7 cellular contexts compared by ENCODE assay signal in the genomic region with DNA sequence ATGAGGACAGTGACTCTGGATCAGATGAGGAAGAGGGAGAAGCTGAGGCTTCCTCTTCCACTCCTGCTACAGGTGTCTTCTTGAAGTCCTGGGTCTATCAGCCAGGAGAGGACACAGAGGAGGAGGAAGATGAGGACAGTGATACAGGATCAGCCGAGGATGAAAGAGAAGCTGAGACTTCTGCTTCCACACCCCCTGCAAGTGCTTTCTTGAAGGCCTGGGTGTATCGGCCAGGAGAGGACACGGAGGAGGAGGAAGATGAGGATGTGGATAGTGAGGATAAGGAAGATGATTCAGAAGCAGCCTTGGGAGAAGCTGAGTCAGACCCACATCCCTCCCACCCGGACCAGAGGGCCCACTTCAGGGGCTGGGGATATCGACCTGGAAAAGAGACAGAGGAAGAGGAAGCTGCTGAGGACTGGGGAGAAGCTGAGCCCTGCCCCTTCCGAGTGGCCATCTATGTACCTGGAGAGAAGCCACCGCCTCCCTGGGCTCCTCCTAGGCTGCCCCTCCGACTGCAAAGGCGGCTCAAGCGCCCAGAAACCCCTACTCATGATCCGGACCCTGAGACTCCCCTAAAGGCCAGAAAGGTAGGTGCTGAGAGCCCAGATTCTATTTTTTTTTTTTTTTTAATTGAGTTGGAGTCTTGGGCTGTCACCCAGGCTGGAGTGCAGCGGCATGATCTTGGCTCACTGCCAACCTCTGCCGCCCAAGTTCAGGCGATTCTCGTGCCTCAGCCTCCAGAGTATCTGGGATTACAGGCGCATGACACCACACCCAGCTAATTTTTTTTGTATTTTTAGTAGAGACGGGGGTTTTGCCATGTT. TPM values are rescaled to one million over a fixed set of nuclear protein-coding genes. Genes with fewer than 3 reads are reported as not detected.
DNase-seq lines count a peak whose midpoint lies in the region; ATAC-seq and TF ChIP-seq lines count a peak whose summit lies in the region.
"Had no signal": no experiment of that assay in that cellular context is flagged by ENCODE, and none has a peak within 500 bp of the region (broad histone marks: within the 10 kb centered on the region; RNA-seq: fewer than 3 reads in every experiment).

No MANE protein-coding gene starts in this region.

- in situ Hi-C loops in SK-MEL-5 (cut with HindIII; ENCODE audit: low pct_unique_long_range_greater_than_20kb, low sequenced_read_pairs) = no loop called here

- ATAC-seq in GM21360 (IDR thresholded peaks at IDR 0.05; ENCODE audit: unreplicated experiment) = peak; percentile 3
- no peak for ATAC-seq in GM21528 (IDR thresholded peaks at IDR 0.05; ENCODE audit: low FRiP score, unreplicated experiment)

- H3K27ac ChIP-seq in subcutaneous abdominal adipose tissue (ENCODE audit: low read depth, low read length) = peak overlapping the region; percentile 100

- peak overlapping the region; percentile 95 to 100 (median 97) for H3K9ac ChIP-seq in subcutaneous abdominal adipose tissue (ENCODE audit: low read length in 5 of 5)

- peaks cover 8 to 49% (median 34%) of the 10 kb centered on the region in 5 donors for H3K4me1 ChIP-seq in subcutaneous abdominal adipose tissue (ENCODE audit: control insufficient read depth in 5 of 5, insufficient read depth in 5 of 5, low read length in 5 of 5)

- no peaks in the 10 kb centered on the region for H3K9me3 ChIP-seq in subcutaneous abdominal adipose tissue (ENCODE audit: control insufficient read depth in 5 of 5, low read length in 5 of 5)

- DNase-seq in SK-MEL-5 (ENCODE audit: low read depth, low spot score) = peak; percentile 32
- peak; percentile 63 for DNase-seq in fibroblast of pulmonary artery (ENCODE audit: low read depth)
- DNase-seq in DMS79 (lab: John Stamatoyannopoulos, UW) = no peak

- H3K4me3 ChIP-seq in fibroblast of pulmonary artery (replicated peaks; ENCODE audit: low read depth, low read length) (peak overlapping the region; percentile 92), subcutaneous abdominal adipose tissue (ENCODE audit: low read depth in 1 of 5, low read length in 5 of 5) (peak overlapping the region; percentile 89 to 99 (median 91))

- no peak for TF ChIP-seq CTCF in fibroblast of pulmonary artery (IDR thresholded peaks at IDR 0.05; ENCODE audit: low read length, missing control alignments)

- peaks cover 0 to 5% (median 0%) of the 10 kb centered on the region in 5 donors for H3K27me3 ChIP-seq in subcutaneous abdominal adipose tissue (ENCODE audit: control insufficient read depth in 5 of 5, insufficient read depth in 4 of 5, low read length in 5 of 5)

- H3K36me3 ChIP-seq in subcutaneous abdominal adipose tissue (ENCODE audit: control insufficient read depth in 5 of 5, insufficient read depth in 5 of 5, low read length in 5 of 5) = peaks cover 0 to 55% (median 33%) of the 10 kb centered on the region in 5 donors

RNA-seq across cellular contexts. Expression of a gene that starts 2.3 kb away (rescaled TPM):
- total RNA-seq in SK-MEL-5 (2014; rRNA removed; shearing (Covaris generic)) = 26.3 and 30.2 TPM in 2 replicates
- polyA plus RNA-seq in SK-MEL-5 (2015; cell fraction: cytosol; rRNA removed) = 43.9 and 54.8 TPM in 2 replicates
- polyA plus RNA-seq in SK-MEL-5 (2015; cell fraction: nucleus; rRNA removed) = 35.8 and 38.4 TPM in 2 replicates

RNA-seq across cellular contexts. Expression of a gene that starts 6.1 kb away (rescaled TPM):
- 3.0 and 3.1 TPM in 2 replicates for total RNA-seq in SK-MEL-5 (2014; rRNA removed; shearing (Covaris generic))
- polyA plus RNA-seq in SK-MEL-5 (2015; cell fraction: cytosol; rRNA removed) = 8.3 and 11.2 TPM in 2 replicates
- 13.6 and 27.1 TPM in 2 replicates for polyA plus RNA-seq in SK-MEL-5 (2015; cell fraction: nucleus; rRNA removed)

RNA-seq across cellular contexts. Expression of a gene that starts 24.0 kb away (rescaled TPM):
- not detected in 2 replicates for total RNA-seq in SK-MEL-5 (2014; rRNA removed; shearing (Covaris generic))
- polyA plus RNA-seq in SK-MEL-5 (2015; cell fraction: cytosol; rRNA removed) = not detected in 2 replicates
- not detected in 2 replicates for polyA plus RNA-seq in SK-MEL-5 (2015; cell fraction: nucleus; rRNA removed)
- total RNA-seq: glomerular endothelial cell had no signal

RNA-seq across cellular contexts. Expression of a gene that starts 25.6 kb away (rescaled TPM):
- 164 and 168 TPM in 2 replicates for total RNA-seq in SK-MEL-5 (2014; rRNA removed; shearing (Covaris generic))
- polyA plus RNA-seq in SK-MEL-5 (2015; cell fraction: cytosol; rRNA removed) = 540 and 639 TPM in 2 replicates
- 115 and 146 TPM in 2 replicates for polyA plus RNA-seq in SK-MEL-5 (2015; cell fraction: nucleus; rRNA removed)

RNA-seq across cellular contexts. Expression of a gene that starts 38.2 kb away (rescaled TPM):
- 53.9 and 58.9 TPM in 2 replicates for total RNA-seq in SK-MEL-5 (2014; rRNA removed; shearing (Covaris generic))
- 56.0 and 80.0 TPM in 2 replicates for polyA plus RNA-seq in SK-MEL-5 (2015; cell fraction: cytosol; rRNA removed)
- polyA plus RNA-seq in SK-MEL-5 (2015; cell fraction: nucleus; rRNA removed) = 39.3 and 49.2 TPM in 2 replicates
